In the genomic region with DNA sequence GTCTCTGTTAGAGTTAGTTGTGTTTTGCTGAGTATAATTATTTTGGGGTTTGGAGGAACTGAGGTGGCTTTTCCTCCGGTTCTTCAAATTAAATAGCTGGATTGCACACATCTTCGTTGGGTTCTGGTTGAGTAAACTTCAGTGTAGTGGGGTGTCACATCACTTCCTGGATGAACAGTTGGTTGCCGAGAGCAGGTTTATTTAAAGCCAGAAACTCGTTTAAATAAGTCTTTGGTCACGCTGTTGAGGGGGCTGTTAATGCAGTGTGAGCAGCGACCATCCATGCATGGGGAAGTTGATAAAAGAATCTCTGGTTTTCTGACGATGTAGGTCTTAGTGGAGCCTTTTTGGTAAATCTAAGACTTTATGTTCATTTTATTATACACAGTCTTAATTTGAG, we compare ENCODE assay signal across 1 cellular context.
A peak's percentile ranks its signal among the peaks of the same experiment; 100 is the strongest.
TF ChIP-seq lines count a peak whose summit lies in the region.

No MANE protein-coding gene starts in this region.

TF ChIP-seq in GM12878, 131 proteins besides CTCF, POLR2A, EP300 and RAD21:
- TF ChIP-seq SRF (IDR thresholded peaks at IDR 0.05; ENCODE audit: low read depth in 2 of 2, low read length in 2 of 2) (no peak), MEF2A (IDR thresholded peaks at IDR 0.05; ENCODE audit: insufficient read depth, low read depth, low read length) (0 out of 2 replicates have a peak, but pooled peaks have one; percentile 41), PML (IDR thresholded peaks at IDR 0.05; ENCODE audit: low read length) (no peak), POLR2AphosphoS2 (IDR thresholded peaks at IDR 0.05; ENCODE audit: low read depth, low read length) (no peak), HDAC2 (IDR thresholded peaks at IDR 0.05) (no peak), IKZF2 (IDR thresholded peaks at IDR 0.05) (no peak), TCF3 (IDR thresholded peaks at IDR 0.05; ENCODE audit: borderline replicate concordance, insufficient read depth, low read depth, low read length) (no peak), IRF4 (IDR thresholded peaks at IDR 0.05; ENCODE audit: low read depth, low read length) (no peak), NFXL1 (IDR thresholded peaks at IDR 0.05; ENCODE audit: borderline replicate concordance) (no peak), NR2C2 (IDR thresholded peaks at IDR 0.05; ENCODE audit: borderline replicate concordance, control insufficient read depth, insufficient read length, low read depth) (no peak), CREM (IDR thresholded peaks at IDR 0.05; ENCODE audit: low read depth) (no peak), PAX5 (IDR thresholded peaks at IDR 0.05; ENCODE audit: borderline replicate concordance, low read depth, low read length) (peak; percentile 40; the same call in 1 of the 2 replicates), STAT1 (conservative IDR thresholded peaks at IDR 0.05) (no peak)
- TF ChIP-seq, protein P1, sequence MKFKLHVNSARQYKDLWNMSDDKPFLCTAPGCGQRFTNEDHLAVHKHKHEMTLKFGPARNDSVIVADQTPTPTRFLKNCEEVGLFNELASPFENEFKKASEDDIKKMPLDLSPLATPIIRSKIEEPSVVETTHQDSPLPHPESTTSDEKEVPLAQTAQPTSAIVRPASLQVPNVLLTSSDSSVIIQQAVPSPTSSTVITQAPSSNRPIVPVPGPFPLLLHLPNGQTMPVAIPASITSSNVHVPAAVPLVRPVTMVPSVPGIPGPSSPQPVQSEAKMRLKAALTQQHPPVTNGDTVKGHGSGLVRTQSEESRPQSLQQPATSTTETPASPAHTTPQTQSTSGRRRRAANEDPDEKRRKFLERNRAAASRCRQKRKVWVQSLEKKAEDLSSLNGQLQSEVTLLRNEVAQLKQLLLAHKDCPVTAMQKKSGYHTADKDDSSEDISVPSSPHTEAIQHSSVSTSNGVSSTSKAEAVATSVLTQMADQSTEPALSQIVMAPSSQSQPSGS (IDR thresholded peaks at IDR 0.05; ENCODE audit: low read length) = 0 out of 2 replicates have a peak, but pooled peaks have one; percentile 19
- TF ChIP-seq, protein P2, sequence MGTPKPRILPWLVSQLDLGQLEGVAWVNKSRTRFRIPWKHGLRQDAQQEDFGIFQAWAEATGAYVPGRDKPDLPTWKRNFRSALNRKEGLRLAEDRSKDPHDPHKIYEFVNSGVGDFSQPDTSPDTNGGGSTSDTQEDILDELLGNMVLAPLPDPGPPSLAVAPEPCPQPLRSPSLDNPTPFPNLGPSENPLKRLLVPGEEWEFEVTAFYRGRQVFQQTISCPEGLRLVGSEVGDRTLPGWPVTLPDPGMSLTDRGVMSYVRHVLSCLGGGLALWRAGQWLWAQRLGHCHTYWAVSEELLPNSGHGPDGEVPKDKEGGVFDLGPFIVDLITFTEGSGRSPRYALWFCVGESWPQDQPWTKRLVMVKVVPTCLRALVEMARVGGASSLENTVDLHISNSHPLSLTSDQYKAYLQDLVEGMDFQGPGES (IDR thresholded peaks at IDR 0.05) = no peak
- TF ChIP-seq, protein P3, sequence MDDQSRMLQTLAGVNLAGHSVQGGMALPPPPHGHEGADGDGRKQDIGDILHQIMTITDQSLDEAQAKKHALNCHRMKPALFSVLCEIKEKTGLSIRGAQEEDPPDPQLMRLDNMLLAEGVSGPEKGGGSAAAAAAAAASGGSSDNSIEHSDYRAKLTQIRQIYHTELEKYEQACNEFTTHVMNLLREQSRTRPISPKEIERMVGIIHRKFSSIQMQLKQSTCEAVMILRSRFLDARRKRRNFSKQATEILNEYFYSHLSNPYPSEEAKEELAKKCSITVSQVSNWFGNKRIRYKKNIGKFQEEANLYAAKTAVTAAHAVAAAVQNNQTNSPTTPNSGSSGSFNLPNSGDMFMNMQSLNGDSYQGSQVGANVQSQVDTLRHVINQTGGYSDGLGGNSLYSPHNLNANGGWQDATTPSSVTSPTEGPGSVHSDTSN (IDR thresholded peaks at IDR 0.05; ENCODE audit: insufficient replicate concordance, low read depth, low read length) = no peak
- TF ChIP-seq, protein P4, sequence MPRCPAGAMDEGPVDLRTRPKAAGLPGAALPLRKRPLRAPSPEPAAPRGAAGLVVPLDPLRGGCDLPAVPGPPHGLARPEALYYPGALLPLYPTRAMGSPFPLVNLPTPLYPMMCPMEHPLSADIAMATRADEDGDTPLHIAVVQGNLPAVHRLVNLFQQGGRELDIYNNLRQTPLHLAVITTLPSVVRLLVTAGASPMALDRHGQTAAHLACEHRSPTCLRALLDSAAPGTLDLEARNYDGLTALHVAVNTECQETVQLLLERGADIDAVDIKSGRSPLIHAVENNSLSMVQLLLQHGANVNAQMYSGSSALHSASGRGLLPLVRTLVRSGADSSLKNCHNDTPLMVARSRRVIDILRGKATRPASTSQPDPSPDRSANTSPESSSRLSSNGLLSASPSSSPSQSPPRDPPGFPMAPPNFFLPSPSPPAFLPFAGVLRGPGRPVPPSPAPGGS (IDR thresholded peaks at IDR 0.05; ENCODE audit: borderline replicate concordance, insufficient read depth, low read depth, low read length, poor library complexity, severe bottlenecking) = no peak
